Comparison of ENCODE assay signal across 9 cellular contexts in genomic region chr4:10089346-10089745, GRCh38. TPM values are rescaled to one million over a fixed set of nuclear protein-coding genes. Genes with fewer than 3 reads are reported as not detected.
A peak's percentile ranks its signal among the peaks of the same experiment; 100 is the strongest.
DNase-seq lines count a peak whose midpoint lies in the region; ATAC-seq, FAIRE-seq and TF ChIP-seq lines count a peak whose summit lies in the region.
"Had no signal": no experiment of that assay in that cellular context is flagged by ENCODE, and none has a peak within 500 bp of the region (broad histone marks: within the 10 kb centered on the region; RNA-seq: fewer than 3 reads in every experiment).

No MANE protein-coding gene starts in this region.

- no peaks in the 10 kb centered on the region for H3K36me3 ChIP-seq in breast epithelium
- peaks cover 6 to 32% of the 10 kb centered on the region in 2 donors for H3K36me3 ChIP-seq in body of pancreas (replicated peaks in 1 of 2; ENCODE audit: insufficient read depth in 1 of 2, low read depth in 2 of 2)
- H3K36me3 ChIP-seq in keratinocyte (ENCODE audit: control insufficient read depth in 2 of 2, extremely low read depth in 1 of 2, insufficient read depth in 2 of 2, low read length in 2 of 2) = peaks cover 65 to 76% of the 10 kb centered on the region in 2 experiments

- H3K4me1 ChIP-seq in breast epithelium = peaks cover 12 to 18% of the 10 kb centered on the region in 2 donors
- H3K4me1 ChIP-seq in body of pancreas = peaks cover 22% of the 10 kb centered on the region
- peaks cover 39% of the 10 kb centered on the region for H3K4me1 ChIP-seq in keratinocyte (ENCODE audit: control insufficient read depth, extremely low read depth, insufficient read depth, low read length)

- no peak overlapping the region for H3K9ac ChIP-seq in keratinocyte (ENCODE audit: control insufficient read depth, extremely low read depth, insufficient read depth, low read length)

- CTCF ChIA-PET in MCF 10A (lab: Yijun Ruan, JAX) = interaction anchor here (0.6 to 1.2 kb wide), 3 partner anchors 42 to 216 kb away, joined by 3 to 4 read pairs (median 3); no protein-coding TSS in a partner anchor

- no TSS peak for BruUV-seq in MCF 10A (replicated peaks; lab: Mats Ljungman, UMichigan)

- H3K4me3 Mint-ChIP-seq in MCF 10A (ENCODE audit: unreplicated experiment) = no peak overlapping the region
- no peak overlapping the region for H3K4me3 Mint-ChIP-seq in type B pancreatic cell

- ATAC-seq in body of pancreas = peak; percentile 84
- no peak for ATAC-seq in GM19023 (IDR thresholded peaks at IDR 0.05; ENCODE audit: unreplicated experiment)

- H3K4me2 ChIP-seq in keratinocyte (ENCODE audit: control insufficient read depth, extremely low read depth, insufficient read depth, low read depth, low read length) = no peak overlapping the region

- no peak overlapping the region for H2AFZ ChIP-seq in keratinocyte (ENCODE audit: control insufficient read depth, low read length)

- DNase-seq in MCF 10A (ENCODE audit: unreplicated experiment) (peak; percentile 38), breast epithelium (ENCODE audit: low spot score in 2 of 2) (no peak), body of pancreas (peak; percentile 57 to 69 (median 68)), keratinocyte (ENCODE audit: low read depth, low spot score) (no peak), type B pancreatic cell (ENCODE audit: extremely low spot score, unreplicated experiment) (no peak), caudate nucleus (lab: John Stamatoyannopoulos, UW) (no peak), superior temporal gyrus (ENCODE audit: extremely low spot score) (no peak)
- DNase-seq: stimulated activated CD4-positive, alpha-beta T cell treated with anti-CD3 and anti-CD28 coated beads, Interleukin-4, amount 100 ng/mL, for 24 hours had no signal

- no peaks in the 10 kb centered on the region for H3K9me3 Mint-ChIP-seq in MCF 10A (ENCODE audit: unreplicated experiment)
- H3K9me3 Mint-ChIP-seq in type B pancreatic cell = no peaks in the 10 kb centered on the region

- H3K27me3 Mint-ChIP-seq in MCF 10A (ENCODE audit: insufficient read depth, unreplicated experiment) (no peaks in the 10 kb centered on the region), type B pancreatic cell (no peaks in the 10 kb centered on the region)

- H3K79me2 ChIP-seq in keratinocyte (ENCODE audit: control insufficient read depth, insufficient read depth, low read length) = peaks cover 88% of the 10 kb centered on the region

- H3K36me3 Mint-ChIP-seq in MCF 10A (ENCODE audit: insufficient read depth, unreplicated experiment) = peaks cover 94% of the 10 kb centered on the region
- H3K36me3 Mint-ChIP-seq in type B pancreatic cell = peaks cover 31% of the 10 kb centered on the region

- POLR2A ChIA-PET in MCF 10A (lab: Yijun Ruan, JAX) = interaction anchor here (0.7 to 2.7 kb wide), 3 partner anchors 18 to 28 kb away, joined by 3 to 12 read pairs (median 5); partner anchors contain the start of gene WDR1

- H3K27ac ChIP-seq in breast epithelium (no peak overlapping the region), body of pancreas (peak overlapping the region in 3 of 4 donors; percentile 34 to 66 (median 65)), keratinocyte (ENCODE audit: control insufficient read depth, insufficient read depth, low read length) (peak overlapping the region; percentile 74), caudate nucleus (ENCODE audit: low read depth, low read length) (no peak overlapping the region)

- no peak for FAIRE-seq in keratinocyte (lab: Jason Lieb, UNC)

- WGBS in body of pancreas, 2 donors = 44 to 63% methylated on average over 11 of the region's 11 CpGs

- H3K4me3 ChIP-seq in breast epithelium = no peak overlapping the region
- no peak overlapping the region for H3K4me3 ChIP-seq in body of pancreas
- H3K4me3 ChIP-seq in keratinocyte (ENCODE audit: control insufficient read depth in 2 of 3, extremely low read depth in 1 of 3, insufficient read depth in 2 of 3, low read depth in 1 of 3, low read length in 3 of 3) = no peak overlapping the region

- H4K20me1 ChIP-seq in keratinocyte (ENCODE audit: control insufficient read depth, extremely low read depth, insufficient read depth, low read length) = peaks cover 31% of the 10 kb centered on the region

- H3K4me1 Mint-ChIP-seq in MCF 10A (ENCODE audit: insufficient read depth, unreplicated experiment) = no peaks in the 10 kb centered on the region
- peaks cover 20% of the 10 kb centered on the region for H3K4me1 Mint-ChIP-seq in type B pancreatic cell (ENCODE audit: unreplicated experiment)

- dilution Hi-C loops in keratinocyte (cut with MboI; ENCODE audit: extremely low pct_ligation_motif_present, low sequenced_read_pairs) = no loop called here

- H3K27ac Mint-ChIP-seq in MCF 10A (ENCODE audit: low read depth, unreplicated experiment) (no peak overlapping the region), type B pancreatic cell (peak overlapping the region; percentile 72)

- peaks cover 4% of the 10 kb centered on the region for H3K9me1 ChIP-seq in keratinocyte (ENCODE audit: control insufficient read depth, extremely low read depth, insufficient read depth, low read length)

- no peak for TF ChIP-seq POLR2A in breast epithelium (IDR thresholded peaks at IDR 0.05)
- TF ChIP-seq POLR2A in body of pancreas (IDR thresholded peaks at IDR 0.05) = no peak

- no peaks in the 10 kb centered on the region for H3K27me3 ChIP-seq in breast epithelium
- H3K27me3 ChIP-seq in body of pancreas = no peaks in the 10 kb centered on the region
- no peaks in the 10 kb centered on the region for H3K27me3 ChIP-seq in keratinocyte (ENCODE audit: control insufficient read depth, extremely low read depth, insufficient read depth, low read length)

- intact Hi-C loops in MCF 10A (cut with micrococcal nuclease) = no loop called here
- intact Hi-C loops in breast epithelium (cut with DNase I; ENCODE audit: low total_unique reads) = no loop called here
- intact Hi-C loops in body of pancreas (cut with DNase I) = no loop called here

- TF ChIP-seq CTCF in MCF 10A (IDR thresholded peaks at IDR 0.05; ENCODE audit: unreplicated experiment) = no peak
- peak in 1 of 3 donors; percentile 34 for TF ChIP-seq CTCF in breast epithelium (IDR thresholded peaks at IDR 0.05)
- TF ChIP-seq CTCF in body of pancreas (IDR thresholded peaks at IDR 0.05) = peak; percentile 6 to 61 (median 55)
- peak in 2 of 3 experiments; percentile 61 to 78 for TF ChIP-seq CTCF in keratinocyte (optimal IDR thresholded peaks at IDR 0.05 in 1 of 3, IDR thresholded peaks at IDR 0.05 in 1 of 3, conservative IDR thresholded peaks at IDR 0.05 in 1 of 3; ENCODE audit: extremely low read depth in 1 of 3, insufficient read depth in 2 of 3, low read length in 3 of 3)
- peak; percentile 40 for TF ChIP-seq CTCF in type B pancreatic cell (conservative IDR thresholded peaks at IDR 0.05)

- H3K9me3 ChIP-seq in breast epithelium = no peaks in the 10 kb centered on the region
- no peaks in the 10 kb centered on the region for H3K9me3 ChIP-seq in body of pancreas
- no peaks in the 10 kb centered on the region for H3K9me3 ChIP-seq in keratinocyte (ENCODE audit: control insufficient read depth, low read depth, low read length)

RNA-seq across cellular contexts. Expression of gene WDR1, which starts 27.3 kb away (rescaled TPM):
- total RNA-seq in MCF 10A (2022) = 240 and 246 TPM in 2 replicates
- total RNA-seq in breast epithelium = 100 to 1,000 TPM in 2 of 3 donors, 10 to 100 TPM in 1; 93.9 to 142 (median 127) TPM
- 10 to 100 TPM; 46.1 to 51.9 TPM for total RNA-seq in body of pancreas
- 388 to 423 TPM (median 388 TPM) in 3 replicates for polyA plus RNA-seq in keratinocyte
- 337 TPM for polyA plus RNA-seq in keratinocyte (2011; ENCODE audit: low read depth)
- 391 and 468 TPM in 2 replicates for polyA plus RNA-seq in keratinocyte (2011; cell fraction: cytosol; rRNA removed)
- polyA plus RNA-seq in keratinocyte (2011; cell fraction: nucleus; rRNA removed) = 312 and 336 TPM in 2 replicates
- polyA plus RNA-seq in keratinocyte (2012; ENCODE audit: low replicate concordance) = 204 and 352 TPM in 2 replicates
- 342 to 533 TPM (median 448 TPM) in 3 replicates for polyA minus RNA-seq in keratinocyte
- polyA minus RNA-seq in keratinocyte (2011; cell fraction: cytosol; rRNA and poly(A)+ RNA removed) = 411 TPM
- polyA minus RNA-seq in keratinocyte (2011; cell fraction: nucleus; rRNA and poly(A)+ RNA removed) = 185 and 236 TPM in 2 replicates
- 227 and 313 TPM in 2 replicates for total RNA-seq in type B pancreatic cell (ENCODE audit: low replicate concordance)

Comparison
In these comparisons a context has a peak if more than half of its experiments do, and no peak if none do; other contexts are left out.
1. DNase-seq: peak in MCF 10A (single experiment) and body of pancreas (4 of 4); none in breast epithelium (0 of 2), keratinocyte (single experiment), type B pancreatic cell (single experiment), caudate nucleus (0 of 61) and superior temporal gyrus (single experiment).
2. H3K27ac ChIP-seq: peak in body of pancreas (3 of 4) and keratinocyte (single experiment); none in breast epithelium (0 of 2) and caudate nucleus (single experiment).